In genomic region chr2:48912110-48912509, GRCh38 we compare ENCODE assay signal across 16 cellular contexts.
DNase-seq lines count a peak whose midpoint lies in the region; ATAC-seq and TF ChIP-seq lines count a peak whose summit lies in the region.
"Had no signal": no experiment of that assay in that cellular context is flagged by ENCODE, and none has a peak within 500 bp of the region (broad histone marks: within the 10 kb centered on the region; RNA-seq: fewer than 3 reads in every experiment).

No MANE protein-coding gene starts in this region.

- no peaks in the 10 kb centered on the region for H3K36me3 ChIP-seq in BE2C
- H3K36me3 ChIP-seq: ovary had no signal

- TF ChIP-seq CTCF in BE2C (IDR thresholded peaks at IDR 0.05; ENCODE audit: low read depth, low read length) = peak; percentile 34

- no peak overlapping the region for H3K4me3 ChIP-seq in BE2C (ENCODE audit: low read depth, low read length)
- H3K4me3 ChIP-seq: GM12878, ovary had no signal

- H3K9me3 ChIP-seq in BE2C = no peaks in the 10 kb centered on the region
- H3K9me3 ChIP-seq: ovary had no signal

- in situ Hi-C loops in SK-MEL-5 (cut with HindIII; ENCODE audit: low pct_unique_long_range_greater_than_20kb, low sequenced_read_pairs) = no loop called here

- ATAC-seq in GM21447 (IDR thresholded peaks at IDR 0.05; ENCODE audit: unreplicated experiment) = no peak
- ATAC-seq: esophagus mucosa, GM12878 had no signal

- no peaks in the 10 kb centered on the region for H3K4me1 ChIP-seq in BE2C

- no peaks in the 10 kb centered on the region for H3K27me3 ChIP-seq in BE2C
- H3K27me3 ChIP-seq: ovary had no signal

- DNase-seq in BE2C = no peak
- peak; percentile 10 for DNase-seq in H4 (ENCODE audit: low spot score)
- DNase-seq in SK-MEL-5 (ENCODE audit: low read depth, low spot score) = peak; percentile 43
- DNase-seq in iPS-NIHi11 (ENCODE audit: low spot score) = peak; percentile 37
- no peak for DNase-seq in SW480 (ENCODE audit: low spot score)
- DNase-seq in activated CD8-positive, alpha-beta memory T cell treated with anti-CD3 and anti-CD28 coated beads, Interleukin-2, amount 50 U/mL, for 48 hours = no peak
- DNase-seq in cerebellar nuclear complex (lab: John Stamatoyannopoulos, UW) = no peak
- DNase-seq: activated CD4-positive, alpha-beta memory T cell treated with anti-CD3 and anti-CD28 coated beads for 36 hours; activated effector memory CD4-positive, alpha-beta T cell treated with Interleukin-2 at 50 U/mL for 16 hours; NCI-H2029 treated with DMSO at 0.1 percent for 48 hours; NK-92 treated with Interleukin-12 subunit alpha and Interleukin-12 subunit beta, amount 100 ng/mL, for 24 hours; ovary; SHP77 had no signal

Comparison
In these comparisons a context has a peak if more than half of its experiments do, and no peak if none do; other contexts are left out.
1. DNase-seq: peak in H4 (single experiment), SK-MEL-5 (single experiment) and iPS-NIHi11 (single experiment); none in BE2C (single experiment), SW480 (single experiment), activated CD8-positive, alpha-beta memory T cell treated with anti-CD3 and anti-CD28 coated beads, Interleukin-2, amount 50 U/mL, for 48 hours (single experiment) and cerebellar nuclear complex (0 of 2).